In genomic region chr2:85996591-85996990, GRCh38 we compare ENCODE assay signal across 10 cellular contexts.
DNase-seq lines count a peak whose midpoint lies in the region; ATAC-seq, FAIRE-seq and TF ChIP-seq lines count a peak whose summit lies in the region.
"Had no signal": no experiment of that assay in that cellular context is flagged by ENCODE, and none has a peak within 500 bp of the region (broad histone marks: within the 10 kb centered on the region; RNA-seq: fewer than 3 reads in every experiment).

No MANE protein-coding gene starts in this region.

- no peak for TF ChIP-seq CTCF in GM12878 (IDR thresholded peaks at IDR 0.05 in 2 of 3, conservative IDR thresholded peaks at IDR 0.05 in 1 of 3; ENCODE audit: control insufficient read depth in 2 of 3, extremely low read depth in 1 of 3, insufficient read depth in 1 of 3, low read depth in 3 of 3, low read length in 3 of 3)
- TF ChIP-seq CTCF in left lung (IDR thresholded peaks at IDR 0.05) = no peak

- no peaks in the 10 kb centered on the region for H3K79me2 ChIP-seq in GM12878 (ENCODE audit: control insufficient read depth, insufficient read depth, low read length)

- ATAC-seq in GM12878 (peak; percentile 12), left lung (no peak), HG03460 (IDR thresholded peaks at IDR 0.05; ENCODE audit: unreplicated experiment) (no peak)

- in situ Hi-C loops in GM12878 (cut with MboI) = no loop called here

- 100% methylated on average over 2 of the region's 2 CpGs for WGBS in GM12878 (ENCODE audit: insufficient coverage, insufficient replicate concordance, low lambda C conversion rate, missing lambda C conversion rate)

- CTCF ChIA-PET in GM12878 (lab: Yijun Ruan, JAX) = interaction anchor here (1.0 to 6.7 kb wide), 11 partner anchors 10 to 169 kb away, joined by 3 to 58 read pairs (median 9); partner anchors contain the start of gene ST3GAL5

- H3K9me3 ChIP-seq in GM12878 (replicated peaks; ENCODE audit: control insufficient read depth, insufficient read depth, low read length) = peaks cover 2% of the 10 kb centered on the region; the same call in 1 of the 3 replicates
- no peaks in the 10 kb centered on the region for H3K9me3 ChIP-seq in left lung

- no peaks in the 10 kb centered on the region for H3K36me3 ChIP-seq in GM12878 (ENCODE audit: control insufficient read depth in 2 of 2, insufficient read depth in 2 of 2, low read length in 1 of 2)
- H3K36me3 ChIP-seq in left lung = no peaks in the 10 kb centered on the region

- H3K4me3 ChIP-seq in GM12878 = no peak overlapping the region
- H3K4me3 ChIP-seq in left lung = no peak overlapping the region

- intact Hi-C loops in GM12878 (cut with micrococcal nuclease; ENCODE audit: unreplicated experiment) = no loop called here
- intact Hi-C loops in left lung (cut with DNase I) = no loop called here

- no peak for FAIRE-seq in GM12878 (lab: Jason Lieb, UNC)

- no TSS peak for BruUV-seq in GM12878 (replicated peaks; lab: Mats Ljungman, UMichigan)

- peak in 1 of 2 experiments; percentile 45; a peak in 1 of 4 replicates for TF ChIP-seq EP300 in GM12878 (IDR thresholded peaks at IDR 0.05; ENCODE audit: borderline replicate concordance in 1 of 2, control insufficient read depth in 1 of 2, low read depth in 2 of 2, low read length in 2 of 2)

- H3K9ac ChIP-seq in GM12878 (ENCODE audit: control insufficient read depth, insufficient read depth, low read length) = no peak overlapping the region

- no peak overlapping the region for H3K4me2 ChIP-seq in GM12878 (ENCODE audit: control insufficient read depth, insufficient read depth)

- SMC1A ChIA-PET in GM12878 (lab: Charles Lee; ENCODE audit: uncharacterized antibody, unreplicated experiment) = interaction anchor here (0.5 to 6.8 kb wide), 12 partner anchors 10 to 168 kb away, joined by 3 to 114 read pairs (median 16); partner anchors contain the start of gene ST3GAL5

- POLR2A ChIA-PET in GM12878 (lab: Charles Lee) = interaction anchor here (1.1 to 9.4 kb wide), 8 partner anchors 14 to 146 kb away, joined by 3 to 97 read pairs (median 4); partner anchors contain the start of genes POLR1A, PTCD3 and ST3GAL5

- no peak for TF ChIP-seq RAD21 in GM12878 (IDR thresholded peaks at IDR 0.05; ENCODE audit: insufficient read depth, low read depth, low read length)

- no peaks in the 10 kb centered on the region for H3K27me3 ChIP-seq in GM12878 (replicated peaks in 1 of 2; ENCODE audit: control insufficient read depth in 2 of 2, insufficient read depth in 2 of 2, low read length in 1 of 2)
- no peaks in the 10 kb centered on the region for H3K27me3 ChIP-seq in left lung

- TF ChIP-seq POLR2A in GM12878 (IDR thresholded peaks at IDR 0.05; ENCODE audit: low read depth, low read length) = no peak

- H4K20me1 ChIP-seq in GM12878 (ENCODE audit: control insufficient read depth, insufficient read depth) = no peaks in the 10 kb centered on the region

- peaks cover 74% of the 10 kb centered on the region for H3K4me1 ChIP-seq in GM12878 (ENCODE audit: control insufficient read depth, insufficient read depth, low read length)
- peaks cover 46 to 78% of the 10 kb centered on the region in 2 donors for H3K4me1 ChIP-seq in left lung

- no peak overlapping the region for H3K27ac ChIP-seq in GM12878 (ENCODE audit: control insufficient read depth, insufficient read depth)
- peak overlapping the region; percentile 81 to 90 for H3K27ac ChIP-seq in left lung
- peak overlapping the region; percentile 33 for H3K27ac ChIP-seq in substantia nigra (ENCODE audit: low read depth, low read length, poor library complexity, severe bottlenecking)

- RAD21 ChIA-PET in GM12878 (lab: Charles Lee; ENCODE audit: unreplicated experiment) = interaction anchor here (0.7 to 9.0 kb wide), 15 partner anchors 15 to 169 kb away, joined by 3 to 150 read pairs (median 6); partner anchors contain the start of gene ST3GAL5

- no peak overlapping the region for H2AFZ ChIP-seq in GM12878 (ENCODE audit: control insufficient read depth, low read depth, low read length)

- DNase-seq in NCI-H1436 (lab: John Stamatoyannopoulos, UW) (peak; percentile 16), NCI-H1436 treated with DMSO at 0.1 percent for 48 hours (lab: John Stamatoyannopoulos, UW) (no peak), GM12878 (ENCODE audit: low read depth, low spot score) (no peak), left lung (no peak), substantia nigra (lab: John Stamatoyannopoulos, UW) (peak in 17 of 49 donors; percentile 16 to 58 (median 35)), KG1 (lab: John Stamatoyannopoulos, UW) (no peak), NCI-H1092 (lab: John Stamatoyannopoulos, UW) (no peak)
- DNase-seq: activated naive CD4-positive, alpha-beta T cell treated with anti-CD3 and anti-CD28 coated beads, Interleukin-2, amount 50 U/mL, for 16 hours; NCI-H2081 had no signal

TF ChIP-seq in GM12878, 131 proteins besides CTCF, POLR2A, EP300 and RAD21 (continues in another document):
- no peak for TF ChIP-seq ASH2L (IDR thresholded peaks at IDR 0.05; ENCODE audit: borderline replicate concordance, low read depth)
- TF ChIP-seq PKNOX1 (IDR thresholded peaks at IDR 0.05) = peak; percentile 52; the same call in 1 of the 2 replicates
- no peak for TF ChIP-seq SMAD5 (IDR thresholded peaks at IDR 0.05; ENCODE audit: low read depth)
- TF ChIP-seq ZNF592 (IDR thresholded peaks at IDR 0.05) = no peak
- no peak for TF ChIP-seq IRF4 (IDR thresholded peaks at IDR 0.05; ENCODE audit: low read depth, low read length)
- TF ChIP-seq ZSCAN29 (IDR thresholded peaks at IDR 0.05) = no peak
- no peak for TF ChIP-seq E2F8 (IDR thresholded peaks at IDR 0.05; ENCODE audit: low read depth, partially characterized antibody)
- no peak for TF ChIP-seq CEBPB (IDR thresholded peaks at IDR 0.05; ENCODE audit: borderline replicate concordance in 1 of 2, low read depth in 2 of 2, low read length in 2 of 2)
- no peak for TF ChIP-seq BRCA1 (IDR thresholded peaks at IDR 0.05; ENCODE audit: low read depth, low read length)
- no peak for TF ChIP-seq SP1 (IDR thresholded peaks at IDR 0.05; ENCODE audit: low read depth, low read length)
- no peak for TF ChIP-seq KAT2A (conservative IDR thresholded peaks at IDR 0.05; ENCODE audit: control insufficient read depth, low read depth, low read length)
